15 cellular contexts compared by ENCODE assay signal in genomic region chr4:165191253-165191652, GRCh38. TPM values are rescaled to one million over a fixed set of nuclear protein-coding genes. Genes with fewer than 3 reads are reported as not detected.
DNase-seq lines count a peak whose midpoint lies in the region; ATAC-seq and TF ChIP-seq lines count a peak whose summit lies in the region.
"Had no signal": no experiment of that assay in that cellular context is flagged by ENCODE, and none has a peak within 500 bp of the region (broad histone marks: within the 10 kb centered on the region; RNA-seq: fewer than 3 reads in every experiment).

No MANE protein-coding gene starts in this region.

- H3K36me3 ChIP-seq in right lobe of liver: no peaks in the 10 kb centered on the region

- peak; percentile 49 for ATAC-seq in activated T-helper 17 cell treated with anti-CD3 and anti-CD28 coated beads, Interleukin-2, amount 50 U/mL, for 72 hours (replicated peaks)
- peak; percentile 79 to 85 (median 82) for ATAC-seq in right lobe of liver
- ATAC-seq in GM21367 (IDR thresholded peaks at IDR 0.05; ENCODE audit: unreplicated experiment): no peak

- 44% methylated on average over 3 of the region's 3 CpGs for WGBS in right lobe of liver (ENCODE audit: insufficient coverage, low coverage, low lambda C conversion rate, missing lambda C conversion rate)

- peaks cover 0 to 50% (median 16%) of the 10 kb centered on the region in 4 donors for H3K4me1 ChIP-seq in right lobe of liver

- H3K27ac Mint-ChIP-seq in activated naive CD4-positive, alpha-beta T cell treated with anti-CD3 and anti-CD28 coated beads for 36 hours: peak overlapping the region; percentile 79
- H3K27ac Mint-ChIP-seq in activated T-helper 17 cell treated with anti-CD3 and anti-CD28 coated beads, Interleukin-2, amount 50 U/mL, for 72 hours: peak overlapping the region; percentile 67
- H3K27ac Mint-ChIP-seq: B cell; CD4-positive, CD25-positive, alpha-beta regulatory T cell; H9 had no signal

- DNase-seq in activated naive CD4-positive, alpha-beta T cell treated with anti-CD3 and anti-CD28 coated beads for 36 hours: no peak
- no peak for DNase-seq in activated naive CD4-positive, alpha-beta T cell treated with anti-CD3 and anti-CD28 coated beads, Interleukin-2, amount 50 U/mL, for 16 hours
- peak; percentile 42 for DNase-seq in OCI-M1 (lab: John Stamatoyannopoulos, UW)
- DNase-seq in right lobe of liver: no peak
- DNase-seq in NCI-H526 treated with DMSO at 0.1 percent for 48 hours (lab: John Stamatoyannopoulos, UW): no peak
- no peak for DNase-seq in hippocampal formation (lab: John Stamatoyannopoulos, UW)
- DNase-seq: H9, NCI-H187, NCI-H226, NCI-H526 had no signal

- TF ChIP-seq POLR2A in right lobe of liver (IDR thresholded peaks at IDR 0.05): no peak

- no peak overlapping the region for H3K4me3 Mint-ChIP-seq in activated naive CD4-positive, alpha-beta T cell treated with anti-CD3 and anti-CD28 coated beads for 36 hours
- peak overlapping the region; percentile 28 for H3K4me3 Mint-ChIP-seq in activated T-helper 17 cell treated with anti-CD3 and anti-CD28 coated beads, Interleukin-2, amount 50 U/mL, for 72 hours
- H3K4me3 Mint-ChIP-seq: B cell; CD4-positive, CD25-positive, alpha-beta regulatory T cell; H9 had no signal

- CTCF ChIA-PET in activated naive CD4-positive, alpha-beta T cell treated with anti-CD3 and anti-CD28 coated beads for 36 hours (lab: Charles Lee): interaction anchor here (0.7 to 1.2 kb wide), 3 partner anchors 18 to 254 kb away, joined by 3 to 4 read pairs (median 3); no protein-coding TSS in a partner anchor

- no peaks in the 10 kb centered on the region for H3K36me3 Mint-ChIP-seq in activated naive CD4-positive, alpha-beta T cell treated with anti-CD3 and anti-CD28 coated beads for 36 hours (ENCODE audit: low read depth)
- no peaks in the 10 kb centered on the region for H3K36me3 Mint-ChIP-seq in activated T-helper 17 cell treated with anti-CD3 and anti-CD28 coated beads, Interleukin-2, amount 50 U/mL, for 72 hours (ENCODE audit: low read depth)
- H3K36me3 Mint-ChIP-seq: CD4-positive, CD25-positive, alpha-beta regulatory T cell had no signal

- no peaks in the 10 kb centered on the region for H3K9me3 ChIP-seq in right lobe of liver

- peak overlapping the region in 2 of 3 donors; percentile 61 to 69 for H3K27ac ChIP-seq in right lobe of liver
- H3K27ac ChIP-seq: RWPE1 had no signal

- TF ChIP-seq CTCF in right lobe of liver (IDR thresholded peaks at IDR 0.05): no peak

- H3K4me3 ChIP-seq in right lobe of liver: peak overlapping the region in 1 of 3 donors; percentile 10

- H3K9me3 Mint-ChIP-seq in activated naive CD4-positive, alpha-beta T cell treated with anti-CD3 and anti-CD28 coated beads for 36 hours: no peaks in the 10 kb centered on the region
- peaks cover 5% of the 10 kb centered on the region for H3K9me3 Mint-ChIP-seq in activated T-helper 17 cell treated with anti-CD3 and anti-CD28 coated beads, Interleukin-2, amount 50 U/mL, for 72 hours
- H3K9me3 Mint-ChIP-seq: H9 had no signal

- H3K27me3 ChIP-seq in right lobe of liver: no peaks in the 10 kb centered on the region

- peaks cover 4% of the 10 kb centered on the region for H3K27me3 Mint-ChIP-seq in activated naive CD4-positive, alpha-beta T cell treated with anti-CD3 and anti-CD28 coated beads for 36 hours (ENCODE audit: low read depth)
- peaks cover 8% of the 10 kb centered on the region for H3K27me3 Mint-ChIP-seq in activated T-helper 17 cell treated with anti-CD3 and anti-CD28 coated beads, Interleukin-2, amount 50 U/mL, for 72 hours
- H3K27me3 Mint-ChIP-seq: B cell; CD4-positive, CD25-positive, alpha-beta regulatory T cell had no signal

- H3K4me1 Mint-ChIP-seq in activated naive CD4-positive, alpha-beta T cell treated with anti-CD3 and anti-CD28 coated beads for 36 hours (ENCODE audit: low read depth): peaks cover 33% of the 10 kb centered on the region
- peaks cover 9% of the 10 kb centered on the region for H3K4me1 Mint-ChIP-seq in activated T-helper 17 cell treated with anti-CD3 and anti-CD28 coated beads, Interleukin-2, amount 50 U/mL, for 72 hours
- H3K4me1 Mint-ChIP-seq: B cell, H9 had no signal

- intact Hi-C loops in activated naive CD4-positive, alpha-beta T cell treated with anti-CD3 and anti-CD28 coated beads for 36 hours (cut with micrococcal nuclease): loop anchor here (1.0 kb wide), 2 partner anchors 13 to 41 kb away; no protein-coding TSS in a partner anchor
- intact Hi-C loops in right lobe of liver (cut with DNase I): no loop called here

RNA-seq across cellular contexts. Expression of gene KLHL2, which starts 16.1 kb away (rescaled TPM):
- total RNA-seq in activated naive CD4-positive, alpha-beta T cell treated with anti-CD3 and anti-CD28 coated beads for 36 hours: 10 to 100 TPM; 36.8 to 39.2 TPM
- 10 to 100 TPM; 25.4 to 27.3 TPM for total RNA-seq in activated T-helper 17 cell treated with anti-CD3 and anti-CD28 coated beads, Interleukin-2, amount 50 U/mL, for 72 hours
- 10 to 100 TPM; 15.6 to 25.3 (median 20.3) TPM for total RNA-seq in right lobe of liver
